Comparison of ENCODE assay signal across 18 cellular contexts in the genomic region with DNA sequence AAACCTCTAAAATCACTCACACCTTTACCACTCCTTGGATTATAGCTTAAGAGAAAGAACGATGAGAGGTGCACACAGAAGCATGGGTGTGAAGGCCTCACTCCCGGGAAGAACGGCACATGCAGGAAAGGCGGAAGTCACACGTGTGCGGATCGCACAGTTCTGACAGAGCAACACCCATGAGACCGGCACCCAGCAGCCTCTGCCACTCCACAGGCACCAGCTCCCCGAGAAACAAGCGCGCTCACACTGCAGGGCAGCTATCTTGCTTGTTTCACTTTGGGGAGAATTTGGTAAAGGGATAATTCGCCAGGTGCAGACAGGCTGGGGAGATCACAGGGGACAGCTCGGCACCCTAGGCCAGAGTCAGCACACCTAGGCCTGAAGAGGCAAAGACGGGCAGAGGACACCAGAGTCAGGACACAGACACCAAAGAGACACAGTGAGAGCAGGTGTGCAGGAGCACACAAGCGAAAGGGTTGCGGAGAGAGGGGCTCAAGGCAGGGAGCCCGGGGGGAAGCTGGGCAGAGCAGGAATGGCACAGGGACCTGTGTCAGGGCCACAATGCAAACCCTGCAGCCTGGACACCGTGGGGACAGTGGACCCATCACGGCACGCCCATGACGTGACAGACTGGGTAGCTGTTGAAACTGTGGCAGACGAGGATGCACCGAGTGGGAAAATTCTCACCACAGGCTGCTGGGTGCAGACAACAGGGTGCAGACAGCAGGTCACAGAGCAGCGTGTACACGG.
"Had no signal": no experiment of that assay in that cellular context is flagged by ENCODE, and none has a peak within 500 bp of the region (broad histone marks: within the 10 kb centered on the region; RNA-seq: fewer than 3 reads in every experiment).

No MANE protein-coding gene starts in this region.

- ATAC-seq: activated CD4-positive, alpha-beta T cell treated with anti-CD3 and anti-CD28 coated beads for 36 hours; activated naive CD4-positive, alpha-beta T cell treated with anti-CD3 and anti-CD28 coated beads, Interleukin-2, amount 50 U/mL, for 72 hours; gastrocnemius medialis; left ventricle myocardium superior; stimulated activated naive B cell treated with anti-CD40 and anti-IgM and Interleukin-4, amounts not matched to agents 10 μg/mL and 1 μg/mL and 100 μg/mL, for 72 hours had no signal

- H3K27ac Mint-ChIP-seq: activated CD4-positive, alpha-beta T cell treated with anti-CD3 and anti-CD28 coated beads for 36 hours; natural killer cell treated with Interleukin-12 subunit alpha and Interleukin-12 subunit beta and Interleukin-15 and Interleukin-18, amount 100 ng/mL, for 72 hours; stimulated activated naive B cell treated with anti-CD40 and anti-IgM and Interleukin-4, amounts not matched to agents 10 μg/mL and 1 μg/mL and 100 μg/mL, for 72 hours had no signal

- H3K9me3 ChIP-seq: esophagus squamous epithelium, gastrocnemius medialis, sigmoid colon, SK-N-SH, thyroid gland had no signal

- H3K27ac ChIP-seq: brain microvascular endothelial cell, esophagus squamous epithelium, gastrocnemius medialis, parathyroid adenoma, sigmoid colon, thyroid gland had no signal

- H3K27me3 Mint-ChIP-seq: activated CD4-positive, alpha-beta T cell treated with anti-CD3 and anti-CD28 coated beads for 36 hours; natural killer cell treated with Interleukin-12 subunit alpha and Interleukin-12 subunit beta and Interleukin-15 and Interleukin-18, amount 100 ng/mL, for 72 hours; stimulated activated naive B cell treated with anti-CD40 and anti-IgM and Interleukin-4, amounts not matched to agents 10 μg/mL and 1 μg/mL and 100 μg/mL, for 72 hours had no signal

- DNase-seq: activated CD4-positive, alpha-beta T cell treated with anti-CD3 and anti-CD28 coated beads for 36 hours; activated CD4-positive, alpha-beta T cell treated with anti-CD3 and anti-CD28 coated beads, Interleukin-2, amount 50 U/mL, for 4 hours; brain microvascular endothelial cell; central memory CD4-positive, alpha-beta T cell; esophagus squamous epithelium; gastrocnemius medialis; left ventricle myocardium superior; mammary epithelial cell; sigmoid colon; SK-N-SH; stimulated activated CD4-positive, alpha-beta T cell treated with anti-CD3 and anti-CD28 coated beads, Interleukin-15, amount 100 ng/mL, for 24 hours; stimulated activated naive B cell treated with anti-CD40 and anti-IgM and Interleukin-4, amounts not matched to agents 10 μg/mL and 1 μg/mL and 100 μg/mL, for 72 hours; thyroid gland had no signal

- H3K4me1 ChIP-seq: esophagus squamous epithelium, gastrocnemius medialis, parathyroid adenoma, sigmoid colon, thyroid gland had no signal

- H3K4me2 ChIP-seq: SK-N-SH, smooth muscle cell had no signal

- H3K79me2 ChIP-seq: parathyroid adenoma had no signal

- H3K4me3 Mint-ChIP-seq: activated CD4-positive, alpha-beta T cell treated with anti-CD3 and anti-CD28 coated beads for 36 hours; natural killer cell treated with Interleukin-12 subunit alpha and Interleukin-12 subunit beta and Interleukin-15 and Interleukin-18, amount 100 ng/mL, for 72 hours; stimulated activated naive B cell treated with anti-CD40 and anti-IgM and Interleukin-4, amounts not matched to agents 10 μg/mL and 1 μg/mL and 100 μg/mL, for 72 hours had no signal

- H3K4me3 ChIP-seq: dorsolateral prefrontal cortex, esophagus squamous epithelium, gastrocnemius medialis, sigmoid colon, smooth muscle cell, thyroid gland had no signal

- H3K27me3 ChIP-seq: brain microvascular endothelial cell, dorsolateral prefrontal cortex, esophagus squamous epithelium, gastrocnemius medialis, sigmoid colon, thyroid gland had no signal

- H2AFZ ChIP-seq: parathyroid adenoma had no signal

- H3K9me2 ChIP-seq: SK-N-SH had no signal

- H3K9ac ChIP-seq: parathyroid adenoma, SK-N-SH had no signal
